In genomic region chr7:139011373-139011772, GRCh38 we compare ENCODE assay signal across 25 cellular contexts. TPM values are rescaled to one million over a fixed set of nuclear protein-coding genes. Genes with fewer than 3 reads are reported as not detected.
"Had no signal": no experiment of that assay in that cellular context is flagged by ENCODE, and none has a peak within 500 bp of the region (broad histone marks: within the 10 kb centered on the region; RNA-seq: fewer than 3 reads in every experiment).

No MANE protein-coding gene starts in this region.

- H3K36me3 ChIP-seq: left ventricle myocardium inferior, pancreas, prostate gland, spleen, suprapubic skin, thoracic aorta, tibial artery, upper lobe of right lung had no signal

- H3K36me3 Mint-ChIP-seq: naive B cell; natural killer cell; stimulated activated effector memory CD8-positive, alpha-beta T cell treated with anti-CD3 and anti-CD28 coated beads, Interleukin-12 subunit alpha, Interleukin-12 subunit beta, amount 100 ng/mL, for 72 hours had no signal

- H3K79me2 ChIP-seq: hepatocyte had no signal

- H2AFZ ChIP-seq: hepatocyte had no signal

- ATAC-seq: natural killer cell; pancreas; right cardiac atrium; sciatic nerve; stimulated activated effector memory CD8-positive, alpha-beta T cell treated with anti-CD3 and anti-CD28 coated beads, Interleukin-12 subunit alpha, Interleukin-12 subunit beta, amount 100 ng/mL, for 72 hours; upper lobe of right lung had no signal

- H3K4me1 Mint-ChIP-seq: naive B cell; natural killer cell; stimulated activated effector memory CD8-positive, alpha-beta T cell treated with anti-CD3 and anti-CD28 coated beads, Interleukin-12 subunit alpha, Interleukin-12 subunit beta, amount 100 ng/mL, for 72 hours had no signal

- H3K27me3 ChIP-seq: hepatocyte, pancreas, suprapubic skin, tibial artery, upper lobe of right lung had no signal

- H3K4me2 ChIP-seq: hepatocyte had no signal

- H3K9me3 Mint-ChIP-seq: natural killer cell; stimulated activated effector memory CD8-positive, alpha-beta T cell treated with anti-CD3 and anti-CD28 coated beads, Interleukin-12 subunit alpha, Interleukin-12 subunit beta, amount 100 ng/mL, for 72 hours; stimulated activated naive CD8-positive, alpha-beta T cell treated with anti-CD3 and anti-CD28 coated beads, Interleukin-15, Interleukin-2, amounts not matched to agents 100 ng/mL and 50 ng/mL, for 24 hours had no signal

- DNase-seq: islet precursor cell; left ventricle myocardium inferior; midbrain; naive B cell; natural killer cell; pancreas; posterior cingulate gyrus; retina; right cardiac atrium; small intestine; spleen; stimulated activated CD4-positive, alpha-beta T cell treated with anti-CD3 and anti-CD28 coated beads, Interleukin-4, amount 100 ng/mL, for 24 hours; stimulated activated naive CD4-positive, alpha-beta T cell; tibial artery; trophoblast cell; upper lobe of right lung had no signal

- H3K27ac ChIP-seq: hepatocyte, left ventricle myocardium inferior, pancreas, prostate gland, spleen, suprapubic skin, thoracic aorta, tibial artery, upper lobe of right lung had no signal

- H3K9me3 ChIP-seq: left ventricle myocardium inferior, pancreas, prostate gland, spleen, suprapubic skin, thoracic aorta, tibial artery, upper lobe of right lung had no signal

- H3K27ac Mint-ChIP-seq: naive B cell; natural killer cell; stimulated activated effector memory CD8-positive, alpha-beta T cell treated with anti-CD3 and anti-CD28 coated beads, Interleukin-12 subunit alpha, Interleukin-12 subunit beta, amount 100 ng/mL, for 72 hours; stimulated activated naive CD8-positive, alpha-beta T cell treated with anti-CD3 and anti-CD28 coated beads, Interleukin-15, Interleukin-2, amounts not matched to agents 100 ng/mL and 50 ng/mL, for 24 hours had no signal

- H3K4me3 Mint-ChIP-seq: naive B cell; natural killer cell; stimulated activated effector memory CD8-positive, alpha-beta T cell treated with anti-CD3 and anti-CD28 coated beads, Interleukin-12 subunit alpha, Interleukin-12 subunit beta, amount 100 ng/mL, for 72 hours; stimulated activated naive CD8-positive, alpha-beta T cell treated with anti-CD3 and anti-CD28 coated beads, Interleukin-15, Interleukin-2, amounts not matched to agents 100 ng/mL and 50 ng/mL, for 24 hours had no signal

- H3K4me3 ChIP-seq: hepatocyte, left ventricle myocardium inferior, lung, pancreas, prostate gland, spleen, suprapubic skin, thoracic aorta, tibial artery, upper lobe of right lung had no signal

- H3K4me1 ChIP-seq: left ventricle myocardium inferior, pancreas, prostate gland, spleen, suprapubic skin, tibial artery, upper lobe of right lung had no signal

RNA-seq across cellular contexts. Expression of gene ZC3HAV1L, which starts 24.5 kb away (rescaled TPM):
- polyA plus RNA-seq: neural cell had no signal
